Comparison of ENCODE assay signal across 16 cellular contexts in genomic region chr7:2878306-2878705, GRCh38. TPM values are rescaled to one million over a fixed set of nuclear protein-coding genes. Genes with fewer than 3 reads are reported as not detected.
DNase-seq lines count a peak whose midpoint lies in the region; ATAC-seq and TF ChIP-seq lines count a peak whose summit lies in the region.
"Had no signal": no experiment of that assay in that cellular context is flagged by ENCODE, and none has a peak within 500 bp of the region (broad histone marks: within the 10 kb centered on the region; RNA-seq: fewer than 3 reads in every experiment).

No MANE protein-coding gene starts in this region.

- no peak overlapping the region for H3K23ac ChIP-seq in neuronal stem cell (ENCODE audit: low read depth, low read length, poor library complexity)

- no peak for DNase-seq in activated CD4-positive, alpha-beta T cell treated with anti-CD3 and anti-CD28 coated beads, Interleukin-2, amount 10 ng/mL, durations not matched to agents 7 days and 5 days
- DNase-seq in activated CD4-positive, alpha-beta T cell treated with anti-CD3 and anti-CD28 coated beads for 1 hour, result no peak
- no peak for DNase-seq in CD8-positive, alpha-beta T cell
- DNase-seq in Panc1 (ENCODE audit: low read depth, low spot score) (no peak), neuronal stem cell (ENCODE audit: low spot score) (no peak), immature natural killer cell (no peak), SHP77 (lab: John Stamatoyannopoulos, UW) (no peak)
- DNase-seq in naive thymus-derived CD8-positive, alpha-beta T cell, result no peak
- DNase-seq: AML-193, EL, MG63, NCI-H1694, NCI-H2107, NCI-H774 had no signal

- peaks cover 43% of the 10 kb centered on the region for H3K4me1 Mint-ChIP-seq in activated CD4-positive, alpha-beta T cell treated with anti-CD3 and anti-CD28 coated beads, Interleukin-2, amount 10 ng/mL, durations not matched to agents 7 days and 5 days
- H3K4me1 Mint-ChIP-seq in CD8-positive, alpha-beta T cell (ENCODE audit: low read depth), result peaks cover 33% of the 10 kb centered on the region
- H3K4me1 Mint-ChIP-seq in naive thymus-derived CD8-positive, alpha-beta T cell, result peaks cover 20 to 48% (median 37%) of the 10 kb centered on the region in 4 donors
- peaks cover 13 to 14% of the 10 kb centered on the region in 2 donors for H3K4me1 Mint-ChIP-seq in immature natural killer cell

- H3K9me3 Mint-ChIP-seq in activated CD4-positive, alpha-beta T cell treated with anti-CD3 and anti-CD28 coated beads, Interleukin-2, amount 10 ng/mL, durations not matched to agents 7 days and 5 days, result no peaks in the 10 kb centered on the region
- H3K9me3 Mint-ChIP-seq in CD8-positive, alpha-beta T cell, result no peaks in the 10 kb centered on the region
- no peaks in the 10 kb centered on the region for H3K9me3 Mint-ChIP-seq in naive thymus-derived CD8-positive, alpha-beta T cell
- no peaks in the 10 kb centered on the region for H3K9me3 Mint-ChIP-seq in immature natural killer cell

- H3K27ac Mint-ChIP-seq in activated CD4-positive, alpha-beta T cell treated with anti-CD3 and anti-CD28 coated beads, Interleukin-2, amount 10 ng/mL, durations not matched to agents 7 days and 5 days, result peak overlapping the region; percentile 69
- H3K27ac Mint-ChIP-seq in CD8-positive, alpha-beta T cell, result peak overlapping the region; percentile 69
- peak overlapping the region in 8 of 10 donors; percentile 31 to 85 (median 48) for H3K27ac Mint-ChIP-seq in naive thymus-derived CD8-positive, alpha-beta T cell
- H3K27ac Mint-ChIP-seq in immature natural killer cell, result no peak overlapping the region

- H3K4me2 ChIP-seq in neuronal stem cell (ENCODE audit: insufficient read depth, low read length, poor library complexity, severe bottlenecking), result no peak overlapping the region
- H3K4me2 ChIP-seq: SK-N-SH had no signal

- H2BK5ac ChIP-seq in neuronal stem cell (ENCODE audit: low read length), result no peak overlapping the region

- no peak overlapping the region for H3K14ac ChIP-seq in neuronal stem cell (ENCODE audit: low read length)

- no peaks in the 10 kb centered on the region for H3K79me1 ChIP-seq in neuronal stem cell (ENCODE audit: low read depth, low read length)

- BruUV-seq in Panc1 (replicated peaks; lab: Mats Ljungman, UMichigan), result no TSS peak

- CTCF ChIA-PET in activated CD4-positive, alpha-beta T cell treated with anti-CD3 and anti-CD28 coated beads, Interleukin-2, amount 10 ng/mL, durations not matched to agents 7 days and 5 days (lab: Charles Lee), result interaction anchor here (0.9 kb wide), 1 partner anchor 16 kb away, joined by 3 read pairs; no protein-coding TSS in a partner anchor
- CTCF ChIA-PET in CD8-positive, alpha-beta T cell (lab: Charles Lee), result interaction anchor here (0.6 to 1.0 kb wide), 3 partner anchors 9 to 14 kb away, joined by 3 to 6 read pairs (median 3); no protein-coding TSS in a partner anchor
- CTCF ChIA-PET in Panc1 (lab: Charles Lee), result interaction anchor here (0.7 kb wide), 1 partner anchor 212 kb away, joined by 4 read pairs; no protein-coding TSS in a partner anchor

- no peak overlapping the region for H2AFZ ChIP-seq in neuronal stem cell (ENCODE audit: low read length)

- no peak overlapping the region for H4K91ac ChIP-seq in neuronal stem cell (ENCODE audit: low read depth, low read length, poor library complexity)

- H4K8ac ChIP-seq in neuronal stem cell (ENCODE audit: low read depth, low read length), result no peak overlapping the region

- H3K27ac ChIP-seq in CD8-positive, alpha-beta T cell (ENCODE audit: low read depth, low read length), result no peak overlapping the region
- H3K27ac ChIP-seq in Panc1 (ENCODE audit: low read length) (0 out of 2 replicates have a peak overlapping the region, but pooled peaks have one; percentile 1), neuronal stem cell (replicated peaks; ENCODE audit: low read length) (no peak overlapping the region)

- in situ Hi-C loops in Panc1 (cut with HindIII; ENCODE audit: low pct_unique_long_range_greater_than_20kb, low sequenced_read_pairs), result no loop called here

- no peak overlapping the region for H2BK120ac ChIP-seq in neuronal stem cell (ENCODE audit: low read depth, low read length)

- H3K9ac ChIP-seq in neuronal stem cell (ENCODE audit: low read depth, low read length, poor library complexity), result no peak overlapping the region
- H3K9ac ChIP-seq: SK-N-SH had no signal

- intact Hi-C loops in CD8-positive, alpha-beta T cell (cut with DNase I, micrococcal nuclease), result no loop called here
- intact Hi-C loops in Panc1 (cut with micrococcal nuclease; ENCODE audit: unreplicated experiment), result no loop called here

- H3K27me3 Mint-ChIP-seq in activated CD4-positive, alpha-beta T cell treated with anti-CD3 and anti-CD28 coated beads, Interleukin-2, amount 10 ng/mL, durations not matched to agents 7 days and 5 days, result no peaks in the 10 kb centered on the region
- no peaks in the 10 kb centered on the region for H3K27me3 Mint-ChIP-seq in CD8-positive, alpha-beta T cell (ENCODE audit: low read depth)
- no peaks in the 10 kb centered on the region for H3K27me3 Mint-ChIP-seq in naive thymus-derived CD8-positive, alpha-beta T cell
- H3K27me3 Mint-ChIP-seq in immature natural killer cell (ENCODE audit: low read depth in 3 of 3), result peaks cover 2% of the 10 kb centered on the region in 3 donors

- H3K4ac ChIP-seq in neuronal stem cell (ENCODE audit: low read length), result no peak overlapping the region

- H2BK12ac ChIP-seq in neuronal stem cell (ENCODE audit: low read length), result no peak overlapping the region

- no peaks in the 10 kb centered on the region for H3K36me3 ChIP-seq in CD8-positive, alpha-beta T cell (ENCODE audit: insufficient read depth, low read length)
- H3K36me3 ChIP-seq in Panc1 (ENCODE audit: control insufficient read depth, insufficient read depth, low read length) (no peaks in the 10 kb centered on the region), neuronal stem cell (replicated peaks in 1 of 2; ENCODE audit: control insufficient read depth in 2 of 2, insufficient read depth in 2 of 2, low read length in 2 of 2) (peaks cover 0 to 2% of the 10 kb centered on the region in 2 donors)
- H3K36me3 ChIP-seq: MG63 had no signal

- ATAC-seq in CD8-positive, alpha-beta T cell, result no peak
- no peak for ATAC-seq in Panc1
- no peak for ATAC-seq in naive thymus-derived CD8-positive, alpha-beta T cell
- ATAC-seq: Right ventricle myocardium inferior had no signal

- no peak overlapping the region for H2AK5ac ChIP-seq in neuronal stem cell (ENCODE audit: low read depth, low read length)

- H3K9me3 ChIP-seq in CD8-positive, alpha-beta T cell (ENCODE audit: low read length), result no peaks in the 10 kb centered on the region
- H3K9me3 ChIP-seq in Panc1 (ENCODE audit: control insufficient read depth, insufficient read depth, low read depth, low read length) (no peaks in the 10 kb centered on the region), neuronal stem cell (replicated peaks in 1 of 2; ENCODE audit: control insufficient read depth in 2 of 2, insufficient read depth in 1 of 2, low read depth in 1 of 2, low read length in 2 of 2) (peaks cover 0 to 8% of the 10 kb centered on the region in 2 donors)
- H3K9me3 ChIP-seq: MG63, SK-N-SH had no signal

- POLR2A ChIA-PET in activated CD4-positive, alpha-beta T cell treated with anti-CD3 and anti-CD28 coated beads, Interleukin-2, amount 10 ng/mL, durations not matched to agents 7 days and 5 days (lab: Charles Lee), result interaction anchor here (0.7 kb wide), 1 partner anchor 26 kb away, joined by 6 read pairs; no protein-coding TSS in a partner anchor
- POLR2A ChIA-PET in CD8-positive, alpha-beta T cell (lab: Charles Lee), result no interaction called here
- POLR2A ChIA-PET in Panc1 (lab: Charles Lee), result no interaction called here
- POLR2A ChIA-PET in naive thymus-derived CD8-positive, alpha-beta T cell (lab: Charles Lee), result no interaction called here

- H3K4me3 ChIP-seq in CD8-positive, alpha-beta T cell (ENCODE audit: low read depth, low read length), result no peak overlapping the region
- H3K4me3 ChIP-seq in Panc1 (ENCODE audit: low read depth in 2 of 2, low read length in 2 of 2) (no peak overlapping the region), neuronal stem cell (ENCODE audit: low read length in 2 of 2) (no peak overlapping the region)
- H3K4me3 ChIP-seq: MG63 had no signal

- TF ChIP-seq CTCF in CD8-positive, alpha-beta T cell (IDR thresholded peaks at IDR 0.05), result no peak
- TF ChIP-seq CTCF in Panc1 (IDR thresholded peaks at IDR 0.05), result no peak

- no peak overlapping the region for H3K18ac ChIP-seq in neuronal stem cell (ENCODE audit: low read length)

- no peak overlapping the region for H2BK15ac ChIP-seq in neuronal stem cell (ENCODE audit: low read length)

- WGBS in neuronal stem cell (ENCODE audit: extremely low coverage in 2 of 2, insufficient read length in 2 of 2, insufficient replicate concordance in 1 of 2), 2 donors, result no CpG with 5 or more reads among the region's 3 CpGs

- H3K27me3 ChIP-seq in CD8-positive, alpha-beta T cell (ENCODE audit: insufficient read depth, low read length), result no peaks in the 10 kb centered on the region
- no peaks in the 10 kb centered on the region for H3K27me3 ChIP-seq in Panc1 (ENCODE audit: control insufficient read depth, insufficient read depth, low read length)
- no peaks in the 10 kb centered on the region for H3K27me3 ChIP-seq in neuronal stem cell (ENCODE audit: control insufficient read depth in 3 of 3, insufficient read depth in 3 of 3, low read depth in 1 of 3, low read length in 3 of 3)
- H3K27me3 ChIP-seq: MG63 had no signal

- no peak overlapping the region for H3K4me3 Mint-ChIP-seq in activated CD4-positive, alpha-beta T cell treated with anti-CD3 and anti-CD28 coated beads, Interleukin-2, amount 10 ng/mL, durations not matched to agents 7 days and 5 days
- H3K4me3 Mint-ChIP-seq in CD8-positive, alpha-beta T cell, result no peak overlapping the region
- peak overlapping the region in 5 of 10 donors; percentile 14 to 73 (median 64) for H3K4me3 Mint-ChIP-seq in naive thymus-derived CD8-positive, alpha-beta T cell
- no peak overlapping the region for H3K4me3 Mint-ChIP-seq in immature natural killer cell

- peaks cover 17% of the 10 kb centered on the region for H3K4me1 ChIP-seq in CD8-positive, alpha-beta T cell (ENCODE audit: insufficient read depth, low read length)
- H3K4me1 ChIP-seq in Panc1 (ENCODE audit: control insufficient read depth, insufficient read depth, low read length) (peaks cover 23% of the 10 kb centered on the region), neuronal stem cell (ENCODE audit: control insufficient read depth in 2 of 2, insufficient read depth in 1 of 2, low read depth in 1 of 2, low read length in 2 of 2) (peaks cover 16 to 28% of the 10 kb centered on the region in 2 donors)

- H3K36me3 Mint-ChIP-seq in activated CD4-positive, alpha-beta T cell treated with anti-CD3 and anti-CD28 coated beads, Interleukin-2, amount 10 ng/mL, durations not matched to agents 7 days and 5 days (ENCODE audit: low read depth), result no peaks in the 10 kb centered on the region
- no peaks in the 10 kb centered on the region for H3K36me3 Mint-ChIP-seq in CD8-positive, alpha-beta T cell
- no peaks in the 10 kb centered on the region for H3K36me3 Mint-ChIP-seq in naive thymus-derived CD8-positive, alpha-beta T cell
- H3K36me3 Mint-ChIP-seq in immature natural killer cell, result no peaks in the 10 kb centered on the region

RNA-seq across cellular contexts. Expression of gene GNA12, which starts 34.2 kb away (rescaled TPM):
- 10 to 100 TPM; 16.2 to 17.1 TPM for total RNA-seq in activated CD4-positive, alpha-beta T cell treated with anti-CD3 and anti-CD28 coated beads, Interleukin-2, amount 10 ng/mL, durations not matched to agents 7 days and 5 days
- 10 to 100 TPM; 17.0 to 17.7 TPM for total RNA-seq in CD8-positive, alpha-beta T cell
- total RNA-seq in Panc1 (2021; ENCODE audit: unreplicated experiment), result 139 TPM
- 170 TPM for polyA plus RNA-seq in Panc1 (2012; ENCODE audit: insufficient read length)
- 10 to 100 TPM; 18.7 to 21.4 TPM for total RNA-seq in naive thymus-derived CD8-positive, alpha-beta T cell
- polyA plus RNA-seq in naive thymus-derived CD8-positive, alpha-beta T cell, result 10 to 100 TPM in 1 of 3 donors, 1 to 10 TPM in 2; 4.6 to 13.7 (median 8.5) TPM
- polyA plus RNA-seq in neuronal stem cell (2013, experiment 1 of 2), result 37.0 TPM
- 36.5 TPM for polyA plus RNA-seq in neuronal stem cell (2013, experiment 2 of 2)
- polyA plus RNA-seq in immature natural killer cell, result 1 to 10 TPM; 4.7 to 6.1 (median 4.8) TPM

Comparison
In these comparisons a context has a peak if more than half of its experiments do, and no peak if none do; other contexts are left out.
1. H3K27ac Mint-ChIP-seq: peak in activated CD4-positive, alpha-beta T cell treated with anti-CD3 and anti-CD28 coated beads, Interleukin-2, amount 10 ng/mL, durations not matched to agents 7 days and 5 days (single experiment), CD8-positive, alpha-beta T cell (single experiment) and naive thymus-derived CD8-positive, alpha-beta T cell (8 of 10); none in immature natural killer cell (0 of 6).